ENCODE assay signal across 1 cellular context in genomic region chr15:84551624-84552023, GRCh38.
A peak's percentile ranks its signal among the peaks of the same experiment; 100 is the strongest.
TF ChIP-seq lines count a peak whose summit lies in the region.

No MANE protein-coding gene starts in this region.

TF ChIP-seq in HEK293, 187 proteins besides CTCF, POLR2A, EP300 and RAD21 (continued from another document):
- peak; percentile 31; the same call in 1 of the 2 replicates for TF ChIP-seq REST (tag by site-specific recombination; IDR thresholded peaks at IDR 0.05)
- TF ChIP-seq ZNF555 (tag by site-specific recombination; conservative IDR thresholded peaks at IDR 0.05) = peak; percentile 60
- TF ChIP-seq ZNF664 (tag by site-specific recombination; IDR thresholded peaks at IDR 0.05) = peak; percentile 42; the same call in 1 of the 2 replicates
- TF ChIP-seq ZXDB (tag by site-specific recombination; IDR thresholded peaks at IDR 0.05) = peak; percentile 44; the same call in 1 of the 2 replicates
- peak; percentile 82 for TF ChIP-seq ZNF518A (tag by site-specific recombination; conservative IDR thresholded peaks at IDR 0.05; ENCODE audit: low read depth)
- TF ChIP-seq ZNF623 (tag by site-specific recombination; IDR thresholded peaks at IDR 0.05) = peak; percentile 62
- TF ChIP-seq OVOL3 (tag by site-specific recombination; IDR thresholded peaks at IDR 0.05) = 0 out of 2 replicates have a peak, but pooled peaks have one; percentile 36
- TF ChIP-seq ZBTB11 (tag by site-specific recombination; conservative IDR thresholded peaks at IDR 0.05; ENCODE audit: low read depth) = peak; percentile 72
- 0 out of 2 replicates have a peak, but pooled peaks have one; percentile 14 for TF ChIP-seq ZNF341 (tag by site-specific recombination; IDR thresholded peaks at IDR 0.05; ENCODE audit: low read depth)
- peak; percentile 28; the same call in 1 of the 2 replicates for TF ChIP-seq ZNF558 (tag by site-specific recombination; IDR thresholded peaks at IDR 0.05)
- peak; percentile 92 for TF ChIP-seq ZNF394 (tag by site-specific recombination; IDR thresholded peaks at IDR 0.05; ENCODE audit: borderline replicate concordance)
- 0 out of 2 replicates have a peak, but pooled peaks have one; percentile 14 for TF ChIP-seq ZNF140 (tag by site-specific recombination; IDR thresholded peaks at IDR 0.05)
- TF ChIP-seq ZNF426 (tag by site-specific recombination; IDR thresholded peaks at IDR 0.05) = peak; percentile 69
TF ChIP-seq in HEK293: peak in this region for 16; not testable (repeated sequence) for 171.
